Comparison of ENCODE assay signal across 9 cellular contexts in genomic region chr12:64098709-64099354, GRCh38.
DNase-seq lines count a peak whose midpoint lies in the region; ATAC-seq and TF ChIP-seq lines count a peak whose summit lies in the region.
"Had no signal": no experiment of that assay in that cellular context is flagged by ENCODE, and none has a peak within 500 bp of the region (broad histone marks: within the 10 kb centered on the region; RNA-seq: fewer than 3 reads in every experiment).

No MANE protein-coding gene starts in this region.

- H3K9me3 Mint-ChIP-seq in brain, result no peaks in the 10 kb centered on the region
- H3K9me3 Mint-ChIP-seq in activated T-cell treated with anti-CD3 and anti-CD28 coated beads, Interleukin-2, amount 50 U/mL, for 72 hours, result no peaks in the 10 kb centered on the region
- H3K9me3 Mint-ChIP-seq: activated T-helper 2 cell treated with anti-CD3 and anti-CD28 coated beads, Interferon-gamma antibody, Interleukin-2, Interleukin-4, amounts not matched to agents 10 μg/mL and 5 μg/mL and 100 μg/mL, durations not matched to agents 14 hours and 24 hours and 36 hours had no signal

- no peak for ATAC-seq in GM19467 (IDR thresholded peaks at IDR 0.05; ENCODE audit: unreplicated experiment)
- no peak for ATAC-seq in activated T-cell treated with anti-CD3 and anti-CD28 coated beads, Interleukin-2, amount 50 U/mL, for 72 hours (replicated peaks in 1 of 2)

- TF ChIP-seq CTCF in AG09319 (IDR thresholded peaks at IDR 0.05; ENCODE audit: low read depth, low read length) (no peak), brain (conservative IDR thresholded peaks at IDR 0.05) (no peak)

- peak overlapping the region in 4 of 5 experiments; percentile 38 to 81 (median 65) for H3K27ac Mint-ChIP-seq in brain
- H3K27ac Mint-ChIP-seq in activated T-cell treated with anti-CD3 and anti-CD28 coated beads, Interleukin-2, amount 50 U/mL, for 72 hours, result no peak overlapping the region
- H3K27ac Mint-ChIP-seq: activated T-helper 2 cell treated with anti-CD3 and anti-CD28 coated beads, Interferon-gamma antibody, Interleukin-2, Interleukin-4, amounts not matched to agents 10 μg/mL and 5 μg/mL and 100 μg/mL, durations not matched to agents 14 hours and 24 hours and 36 hours had no signal

- peaks cover 31% of the 10 kb centered on the region for H3K4me1 Mint-ChIP-seq in brain
- H3K4me1 Mint-ChIP-seq in activated T-cell treated with anti-CD3 and anti-CD28 coated beads, Interleukin-2, amount 50 U/mL, for 72 hours (ENCODE audit: low read depth), result no peaks in the 10 kb centered on the region

- peaks cover 50% of the 10 kb centered on the region for H3K36me3 Mint-ChIP-seq in brain
- H3K36me3 Mint-ChIP-seq in activated T-cell treated with anti-CD3 and anti-CD28 coated beads, Interleukin-2, amount 50 U/mL, for 72 hours (ENCODE audit: insufficient read depth in 2 of 2), result no peaks in the 10 kb centered on the region

- H3K27me3 Mint-ChIP-seq in brain, result peaks cover 4% of the 10 kb centered on the region
- peaks cover 13% of the 10 kb centered on the region for H3K27me3 Mint-ChIP-seq in activated T-cell treated with anti-CD3 and anti-CD28 coated beads, Interleukin-2, amount 50 U/mL, for 72 hours (ENCODE audit: low read depth)

- peak overlapping the region in 1 of 5 experiments; percentile 7 for H3K4me3 Mint-ChIP-seq in brain
- H3K4me3 Mint-ChIP-seq in activated T-cell treated with anti-CD3 and anti-CD28 coated beads, Interleukin-2, amount 50 U/mL, for 72 hours, result no peak overlapping the region

- DNase-seq in AG09319 (ENCODE audit: extremely low read depth, low read depth) (peak; percentile 35), NCI-H1694 (lab: John Stamatoyannopoulos, UW) (peak; percentile 83), midbrain (lab: John Stamatoyannopoulos, UW) (peak; percentile 4), occipital lobe (lab: John Stamatoyannopoulos, UW) (no peak), NCI-H345 (lab: John Stamatoyannopoulos, UW) (no peak)
- DNase-seq in activated T-cell treated with anti-CD3 and anti-CD28 coated beads, Interleukin-2, amount 50 U/mL, for 72 hours, result no peak

Comparison
In these comparisons a context has a peak if more than half of its experiments do, and no peak if none do; other contexts are left out.
1. DNase-seq: peak in AG09319 (single experiment), NCI-H1694 (single experiment) and midbrain (single experiment); none in occipital lobe (single experiment), NCI-H345 (single experiment) and activated T-cell treated with anti-CD3 and anti-CD28 coated beads, Interleukin-2, amount 50 U/mL, for 72 hours (0 of 2).